17 cellular contexts compared by ENCODE assay signal in the genomic region with DNA sequence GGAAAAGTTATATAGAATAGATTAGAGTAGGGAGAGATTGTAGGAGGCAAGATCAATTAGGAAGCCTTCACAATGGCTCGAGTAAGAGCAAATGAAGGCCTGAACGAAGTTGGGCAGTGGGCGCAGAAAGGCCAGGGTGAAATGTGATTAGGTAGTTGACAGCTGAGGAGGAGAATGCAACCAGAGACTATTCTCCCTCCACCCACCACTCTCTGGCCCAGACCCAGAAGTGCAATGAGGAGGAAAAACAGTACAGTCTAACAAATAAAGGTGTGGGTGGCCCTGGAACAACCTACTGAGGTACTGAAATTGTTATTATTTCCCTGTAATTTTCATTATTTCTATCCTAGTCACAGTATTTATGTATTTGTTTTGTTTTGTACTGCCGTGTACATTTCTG.
DNase-seq lines count a peak whose midpoint lies in the region; FAIRE-seq and TF ChIP-seq lines count a peak whose summit lies in the region.
"Had no signal": no experiment of that assay in that cellular context is flagged by ENCODE, and none has a peak within 500 bp of the region (broad histone marks: within the 10 kb centered on the region; RNA-seq: fewer than 3 reads in every experiment).

No MANE protein-coding gene starts in this region.

- H3K4me1 ChIP-seq in astrocyte (ENCODE audit: insufficient read depth, low read length): no peaks in the 10 kb centered on the region

- H4K20me1 ChIP-seq in astrocyte (ENCODE audit: insufficient read depth, low read length): no peaks in the 10 kb centered on the region
- H4K20me1 ChIP-seq: BLaER1 treated with 17β-estradiol and CSF1 and Interleukin-3, amounts not matched to agents 10 nM and 100 nM had no signal

- no peaks in the 10 kb centered on the region for H3K27me3 ChIP-seq in astrocyte (ENCODE audit: insufficient read depth, low read length)
- H3K27me3 ChIP-seq: BLaER1 treated with 17β-estradiol and CSF1 and Interleukin-3, amounts not matched to agents 10 nM and 100 nM had no signal

- H3K27me3 Mint-ChIP-seq in astrocyte (ENCODE audit: low read depth, unreplicated experiment): no peaks in the 10 kb centered on the region
- no peaks in the 10 kb centered on the region for H3K27me3 Mint-ChIP-seq in activated naive CD8-positive, alpha-beta T cell treated with anti-CD3 and anti-CD28 coated beads for 36 hours

- H3K36me3 Mint-ChIP-seq in astrocyte (ENCODE audit: low read depth, unreplicated experiment): no peaks in the 10 kb centered on the region
- no peaks in the 10 kb centered on the region for H3K36me3 Mint-ChIP-seq in activated naive CD8-positive, alpha-beta T cell treated with anti-CD3 and anti-CD28 coated beads for 36 hours

- no peak overlapping the region for H3K4me3 ChIP-seq in astrocyte (ENCODE audit: insufficient read depth, low read depth, low read length)
- H3K4me3 ChIP-seq: BLaER1 treated with 17β-estradiol and CSF1 and Interleukin-3, amounts not matched to agents 10 nM and 100 nM; GM12878 had no signal

- no peak overlapping the region for H3K9ac ChIP-seq in astrocyte (ENCODE audit: low read length)
- H3K9ac ChIP-seq: BLaER1 treated with 17β-estradiol and CSF1 and Interleukin-3, amounts not matched to agents 10 nM and 100 nM; SK-N-SH had no signal

- H3K9me3 Mint-ChIP-seq in astrocyte (ENCODE audit: unreplicated experiment): no peaks in the 10 kb centered on the region
- H3K9me3 Mint-ChIP-seq in activated naive CD8-positive, alpha-beta T cell treated with anti-CD3 and anti-CD28 coated beads for 36 hours: no peaks in the 10 kb centered on the region

- H3K36me3 ChIP-seq in astrocyte (ENCODE audit: insufficient read depth, low read length): no peaks in the 10 kb centered on the region
- H3K36me3 ChIP-seq: BLaER1 treated with 17β-estradiol and CSF1 and Interleukin-3, amounts not matched to agents 10 nM and 100 nM had no signal

- H3K79me2 ChIP-seq in astrocyte (ENCODE audit: insufficient read depth, low read length): no peaks in the 10 kb centered on the region

- H3K4me3 Mint-ChIP-seq in astrocyte (ENCODE audit: unreplicated experiment): no peak overlapping the region
- no peak overlapping the region for H3K4me3 Mint-ChIP-seq in activated naive CD8-positive, alpha-beta T cell treated with anti-CD3 and anti-CD28 coated beads for 36 hours
- H3K4me3 Mint-ChIP-seq: H9 had no signal

- H3K9me3 ChIP-seq in astrocyte (ENCODE audit: insufficient read depth, low read depth, low read length): no peaks in the 10 kb centered on the region
- H3K9me3 ChIP-seq: SK-N-SH had no signal

- H3K4me1 Mint-ChIP-seq in astrocyte (ENCODE audit: low read depth, unreplicated experiment): peaks cover 20% of the 10 kb centered on the region
- no peaks in the 10 kb centered on the region for H3K4me1 Mint-ChIP-seq in activated naive CD8-positive, alpha-beta T cell treated with anti-CD3 and anti-CD28 coated beads for 36 hours

- peak; percentile 21 to 65 for DNase-seq in NCI-H2081 (lab: John Stamatoyannopoulos, UW)
- DNase-seq in NCI-H2081 treated with DMSO at 0.1 percent for 48 hours (lab: John Stamatoyannopoulos, UW): no peak
- DNase-seq in NCI-H1694 (lab: John Stamatoyannopoulos, UW): peak; percentile 85
- peak; percentile 22 for DNase-seq in astrocyte (ENCODE audit: low read depth)
- DNase-seq in renal cortical epithelial cell (ENCODE audit: low read depth): peak; percentile 58
- DNase-seq in activated naive CD8-positive, alpha-beta T cell treated with anti-CD3 and anti-CD28 coated beads for 36 hours: no peak
- DNase-seq in RCC 7860 (ENCODE audit: low spot score): no peak
- no peak for DNase-seq in NCI-H187 treated with DMSO at 0.1 percent for 48 hours (lab: John Stamatoyannopoulos, UW)
- DNase-seq: 8988T, H9, MM.1S, NCI-H510A treated with DMSO at 0.1 percent for 48 hours, SK-N-SH had no signal

- no peak overlapping the region for H3K27ac Mint-ChIP-seq in astrocyte (ENCODE audit: unreplicated experiment)
- H3K27ac Mint-ChIP-seq in activated naive CD8-positive, alpha-beta T cell treated with anti-CD3 and anti-CD28 coated beads for 36 hours: no peak overlapping the region

- H2AFZ ChIP-seq in astrocyte (ENCODE audit: low read depth, low read length): no peak overlapping the region

- no peak overlapping the region for H3K4me2 ChIP-seq in astrocyte (ENCODE audit: low read length)
- H3K4me2 ChIP-seq: SK-N-SH had no signal

- FAIRE-seq in astrocyte (lab: Jason Lieb, UNC) (no peak), RCC 7860 (lab: Jason Lieb, UNC) (no peak)
- FAIRE-seq: GM12878, GM18507, HepG2 had no signal

- no peak for TF ChIP-seq CTCF in astrocyte (IDR thresholded peaks at IDR 0.05; ENCODE audit: insufficient read depth, low read depth, low read length)

- no peak overlapping the region for H3K27ac ChIP-seq in astrocyte (ENCODE audit: low read depth, low read length)
- H3K27ac ChIP-seq: BLaER1 treated with 17β-estradiol and CSF1 and Interleukin-3, amounts not matched to agents 10 nM and 100 nM had no signal

Comparison
In these comparisons a context has a peak if more than half of its experiments do, and no peak if none do; other contexts are left out.
1. DNase-seq: peak in NCI-H2081 (2 of 2), NCI-H1694 (single experiment), astrocyte (single experiment) and renal cortical epithelial cell (single experiment); none in NCI-H2081 treated with DMSO at 0.1 percent for 48 hours (single experiment), activated naive CD8-positive, alpha-beta T cell treated with anti-CD3 and anti-CD28 coated beads for 36 hours (single experiment), RCC 7860 (single experiment) and NCI-H187 treated with DMSO at 0.1 percent for 48 hours (single experiment).